Comparison of ENCODE assay signal across 18 cellular contexts in genomic region chr11:23755769-23756168, GRCh38.
"Had no signal": no experiment of that assay in that cellular context is flagged by ENCODE, and none has a peak within 500 bp of the region (broad histone marks: within the 10 kb centered on the region; RNA-seq: fewer than 3 reads in every experiment).

No MANE protein-coding gene starts in this region.

- ATAC-seq: left colon; mucosa of descending colon; natural killer cell; stimulated activated naive B cell treated with anti-CD40 and anti-IgM and Interleukin-4, amounts not matched to agents 10 μg/mL and 1 μg/mL and 100 μg/mL, for 72 hours; stimulated activated naive CD8-positive, alpha-beta T cell treated with anti-CD3 and anti-CD28 coated beads, Interleukin-15, amount 100 ng/mL, for 72 hours had no signal

- H3K4me2 ChIP-seq: hepatocyte had no signal

- H3K36me3 ChIP-seq: sigmoid colon, thoracic aorta, transverse colon had no signal

- H3K79me2 ChIP-seq: hepatocyte had no signal

- H3K4me1 ChIP-seq: sigmoid colon, transverse colon had no signal

- H3K9me3 ChIP-seq: mucosa of descending colon, sigmoid colon, thoracic aorta, transverse colon had no signal

- DNase-seq: effector CD4-positive, alpha-beta T cell; endodermal cell; erythroblast; foreskin melanocyte; head of caudate nucleus; left colon; mucosa of descending colon; natural killer cell; sigmoid colon; stimulated activated CD4-positive, alpha-beta T cell treated with anti-CD3 and anti-CD28 coated beads, Interleukin-2, amount 100 ng/mL, for 24 hours; stimulated activated CD4-positive, alpha-beta T cell treated with anti-CD3 and anti-CD28 coated beads, Interleukin-4, amount 100 ng/mL, for 4 hours; stimulated activated naive B cell treated with anti-CD40 and anti-IgM and Interleukin-4, amounts not matched to agents 10 μg/mL and 1 μg/mL and 100 μg/mL, for 72 hours; stimulated activated naive CD8-positive, alpha-beta T cell treated with anti-CD3 and anti-CD28 coated beads, Interleukin-15, amount 100 ng/mL, for 72 hours; substantia nigra; transverse colon had no signal

- H2AFZ ChIP-seq: hepatocyte had no signal

- H3K27ac ChIP-seq: hepatocyte, sigmoid colon, skin epidermis, thoracic aorta, transverse colon had no signal

- H3K27me3 ChIP-seq: hepatocyte, sigmoid colon, transverse colon had no signal

- H3K4me3 ChIP-seq: hepatocyte, mucosa of descending colon, sigmoid colon, skin epidermis, thoracic aorta, transverse colon had no signal
